In genomic region chr13:27080018-27080948, GRCh38 we compare ENCODE assay signal across 18 cellular contexts.
DNase-seq lines count a peak whose midpoint lies in the region; ATAC-seq, FAIRE-seq and TF ChIP-seq lines count a peak whose summit lies in the region.
"Had no signal": no experiment of that assay in that cellular context is flagged by ENCODE, and none has a peak within 500 bp of the region (broad histone marks: within the 10 kb centered on the region; RNA-seq: fewer than 3 reads in every experiment).

No MANE protein-coding gene starts in this region.

- WGBS in H9 (ENCODE audit: extremely low coverage, insufficient read length, low lambda C conversion rate) = no CpG with 5 or more reads among the region's 6 CpGs
- WGBS in K562 (ENCODE audit: insufficient coverage, low coverage, missing lambda C conversion rate) = 64% methylated on average over 6 of the region's 6 CpGs

- H2AFZ ChIP-seq in H9 (ENCODE audit: low read length) = no peak overlapping the region
- no peak overlapping the region for H2AFZ ChIP-seq in K562 (ENCODE audit: low read depth, low read length)

- in situ Hi-C loops in K562 (cut with MboI) = no loop called here

- H3K27ac ChIP-seq in H9 (ENCODE audit: insufficient read length, low read depth, low read length) (no peak overlapping the region), K562 (ENCODE audit: extremely low read depth, low read depth, low read length) (no peak overlapping the region), dorsolateral prefrontal cortex (no peak overlapping the region)
- H3K27ac ChIP-seq: heart left ventricle, Peyer's patch, suprapubic skin had no signal

- H2BK20ac ChIP-seq in H9 (ENCODE audit: low read depth, low read length, poor library complexity, severe bottlenecking) = no peak overlapping the region

- no peaks in the 10 kb centered on the region; a peak in 2 of 5 replicates for H3K9me3 Mint-ChIP-seq in H9
- H3K9me3 Mint-ChIP-seq in natural killer cell = no peaks in the 10 kb centered on the region
- H3K9me3 Mint-ChIP-seq: immature natural killer cell had no signal

- no peaks in the 10 kb centered on the region for H4K20me1 ChIP-seq in H9 (ENCODE audit: control insufficient read depth, insufficient read depth, insufficient read length)
- no peaks in the 10 kb centered on the region for H4K20me1 ChIP-seq in K562 (replicated peaks; ENCODE audit: control insufficient read depth, insufficient read depth, low read length)

- no peaks in the 10 kb centered on the region for H3K79me1 ChIP-seq in H9 (ENCODE audit: insufficient read depth, low read depth, low read length, poor library complexity, severe bottlenecking)

- H3K14ac ChIP-seq in H9 (ENCODE audit: insufficient read depth, low read length) = no peak overlapping the region

- POLR2A ChIA-PET in K562 (lab: Yijun Ruan, JAX) = interaction anchor here (0.7 kb wide), 2 partner anchors 13 to 63 kb away, joined by 3 read pairs; no protein-coding TSS in a partner anchor

- H3K36me3 Mint-ChIP-seq in H9 (ENCODE audit: insufficient read depth in 1 of 3, low read depth in 3 of 3) (peaks cover 3 to 21% (median 19%) of the 10 kb centered on the region in 3 experiments; a peak in 6 of 7 replicates), natural killer cell (no peaks in the 10 kb centered on the region)

- H3K4me3 ChIP-seq in AG10803 (ENCODE audit: low read length) (no peak overlapping the region), K562 (no peak overlapping the region), dorsolateral prefrontal cortex (no peak overlapping the region)
- H3K4me3 ChIP-seq: heart left ventricle, Peyer's patch, suprapubic skin had no signal

- no peak overlapping the region for H2BK5ac ChIP-seq in H9 (ENCODE audit: insufficient read length, low read length)

- intact Hi-C loops in K562 (cut with micrococcal nuclease) (no loop called here), natural killer cell (cut with micrococcal nuclease) (no loop called here), dorsolateral prefrontal cortex (cut with DNase I) (no loop called here)

- H3K4me2 ChIP-seq in H9 (ENCODE audit: insufficient read depth, insufficient read length, low read length) (no peak overlapping the region), K562 (ENCODE audit: insufficient read depth, low read length) (no peak overlapping the region)

- H2BK12ac ChIP-seq in H9 (ENCODE audit: insufficient read length, low read depth, low read length) = no peak overlapping the region

- no peak overlapping the region for H2BK120ac ChIP-seq in H9 (ENCODE audit: low read depth, low read length, poor library complexity, severe bottlenecking)

- no peaks in the 10 kb centered on the region; the same call in 1 of the 3 replicates for H3K36me3 ChIP-seq in K562 (ENCODE audit: control insufficient read depth, insufficient read depth, low read length)

- ATAC-seq in K562 (peak; percentile 47; the same call in 2 of the 3 replicates), natural killer cell (peak in 1 of 3 donors; percentile 29), GM18873 (IDR thresholded peaks at IDR 0.05; ENCODE audit: low FRiP score, unreplicated experiment) (no peak)
- ATAC-seq: heart left ventricle had no signal

- no peak overlapping the region for H3K4ac ChIP-seq in H9 (ENCODE audit: low read depth, low read length)

- no peak for TF ChIP-seq RAD21 in K562 (CRISPR knock-in tag; conservative IDR thresholded peaks at IDR 0.05 in 1 of 2, IDR thresholded peaks at IDR 0.05 in 1 of 2)

- H3K27ac Mint-ChIP-seq in H9 (peak overlapping the region in 2 of 3 experiments; percentile 11 to 69; a peak in 1 of 7 replicates), natural killer cell (peak overlapping the region; percentile 37 to 44)

- H3K79me2 ChIP-seq in H9 (ENCODE audit: insufficient read depth, low read length) (no peaks in the 10 kb centered on the region), K562 (ENCODE audit: control insufficient read depth, insufficient read depth, low read length) (no peaks in the 10 kb centered on the region)

- no peaks in the 10 kb centered on the region for H3K27me3 ChIP-seq in H9 (ENCODE audit: insufficient read depth, low read length)
- no peaks in the 10 kb centered on the region for H3K27me3 ChIP-seq in K562 (ENCODE audit: control insufficient read depth in 2 of 2, insufficient read depth in 2 of 2, low read length in 2 of 2)
- H3K27me3 ChIP-seq in dorsolateral prefrontal cortex = no peaks in the 10 kb centered on the region
- H3K27me3 ChIP-seq: heart left ventricle, Peyer's patch, suprapubic skin had no signal

- no peak overlapping the region for H4K5ac ChIP-seq in H9 (ENCODE audit: insufficient read length, low read depth, low read length)

- no peak overlapping the region for H3T11ph ChIP-seq in H9 (ENCODE audit: low read length)

- H2BK15ac ChIP-seq in H9 (ENCODE audit: low read depth, low read length) = no peak overlapping the region

- CTCF ChIA-PET in K562 (lab: Yijun Ruan, JAX; ENCODE audit: low intra/inter-chr PET ratio) = no interaction called here

- peak overlapping the region; percentile 37 for H3K18ac ChIP-seq in H9 (ENCODE audit: insufficient read length, low read depth, low read length)

- H3K4me1 Mint-ChIP-seq in H9 (peaks cover 0 to 7% of the 10 kb centered on the region in 2 experiments; a peak in 2 of 4 replicates), natural killer cell (peaks cover 20 to 27% of the 10 kb centered on the region in 2 donors)

- H3K27me3 Mint-ChIP-seq in H9 (ENCODE audit: low read depth) = no peaks in the 10 kb centered on the region
- no peaks in the 10 kb centered on the region for H3K27me3 Mint-ChIP-seq in natural killer cell (ENCODE audit: low read depth in 2 of 2)

- DNase-seq in AG10803 (ENCODE audit: low read depth) (peak; percentile 7), H9 (no peak), K562 (ENCODE audit: extremely low read depth in 1 of 4, low spot score in 3 of 4) (no peak), natural killer cell (no peak), dorsolateral prefrontal cortex (no peak), NCI-H1436 treated with DMSO at 0.1 percent for 48 hours (lab: John Stamatoyannopoulos, UW) (no peak), cortex of kidney (lab: John Stamatoyannopoulos, UW) (no peak)
- DNase-seq: effector CD8-positive, alpha-beta T cell; heart left ventricle; immature natural killer cell; NCI-H1105 treated with DMSO at 0.1 percent for 48 hours; NCI-H82; Peyer's patch; stimulated activated CD4-positive, alpha-beta T cell treated with anti-CD3 and anti-CD28 coated beads, Interleukin-4, amount 100 ng/mL, for 24 hours had no signal

- no peak overlapping the region for H2AK5ac ChIP-seq in H9 (ENCODE audit: insufficient read length, low read length)

- no peak overlapping the region for H3K4me3 Mint-ChIP-seq in H9
- no peak overlapping the region for H3K4me3 Mint-ChIP-seq in natural killer cell
- H3K4me3 Mint-ChIP-seq: immature natural killer cell had no signal

- TF ChIP-seq POLR2A in K562 (conservative IDR thresholded peaks at IDR 0.05) = no peak

- H3K9ac ChIP-seq in H9 (ENCODE audit: extremely low read depth, insufficient read length, low read length) = no peak overlapping the region
- no peak overlapping the region for H3K9ac ChIP-seq in K562 (ENCODE audit: insufficient read depth in 1 of 2, low read depth in 2 of 2, low read length in 2 of 2)

- H4K8ac ChIP-seq in H9 (replicated peaks; ENCODE audit: insufficient read length, low read depth, low read length) = no peak overlapping the region

- H3K23ac ChIP-seq in H9 (ENCODE audit: insufficient read length, low read depth, low read length) = no peak overlapping the region

- no peaks in the 10 kb centered on the region for H3K23me2 ChIP-seq in H9 (ENCODE audit: insufficient read length, low read depth, low read length, poor library complexity, severe bottlenecking)

- no peak overlapping the region for H4K91ac ChIP-seq in H9 (ENCODE audit: insufficient read length, low read depth, low read length)

- peaks cover 3% of the 10 kb centered on the region for H3K9me1 ChIP-seq in K562 (ENCODE audit: control insufficient read depth, insufficient read depth, low read length)

- BruUV-seq in K562 (replicated peaks; lab: Mats Ljungman, UMichigan) = no TSS peak

- FAIRE-seq in K562 (lab: Jason Lieb, UNC) = no peak
- FAIRE-seq: G401.6, TTC549 had no signal

- no peak for TF ChIP-seq CTCF in AG10803 (conservative IDR thresholded peaks at IDR 0.05; ENCODE audit: low read length)
- TF ChIP-seq CTCF in H9 (conservative IDR thresholded peaks at IDR 0.05) = no peak
- no peak for TF ChIP-seq CTCF in K562 (IDR thresholded peaks at IDR 0.05 in 2 of 3, conservative IDR thresholded peaks at IDR 0.05 in 1 of 3; ENCODE audit: insufficient read depth in 2 of 3, low read depth in 1 of 3, low read length in 3 of 3)
- TF ChIP-seq CTCF in natural killer cell (IDR thresholded peaks at IDR 0.05) = no peak
- no peak for TF ChIP-seq CTCF in dorsolateral prefrontal cortex (IDR thresholded peaks at IDR 0.05 in 54 of 56, conservative IDR thresholded peaks at IDR 0.05 in 2 of 56; ENCODE audit: low read depth in 1 of 56, partially characterized antibody in 56 of 56)

- H3K9me3 ChIP-seq in H9 (ENCODE audit: control insufficient read depth, low read depth, low read length) (no peaks in the 10 kb centered on the region), K562 (replicated peaks; ENCODE audit: control insufficient read depth, insufficient read depth, low read depth, low read length) (no peaks in the 10 kb centered on the region)
- H3K9me3 ChIP-seq: heart left ventricle, Peyer's patch, suprapubic skin had no signal

- no peak overlapping the region for H3K56ac ChIP-seq in H9 (ENCODE audit: insufficient read length, low read depth, low read length)

- no peaks in the 10 kb centered on the region for H3K4me1 ChIP-seq in H9 (ENCODE audit: insufficient read depth, low read length)
- H3K4me1 ChIP-seq in K562 (replicated peaks in 1 of 2; ENCODE audit: control insufficient read depth in 2 of 2, insufficient read depth in 2 of 2, low read length in 2 of 2) = no peaks in the 10 kb centered on the region; a peak in 3 of 5 replicates
- H3K4me1 ChIP-seq: Peyer's patch, suprapubic skin had no signal

- TF ChIP-seq EP300 in K562 (IDR thresholded peaks at IDR 0.05; ENCODE audit: low read length) = no peak

TF ChIP-seq in K562, 482 proteins besides CTCF, POLR2A, EP300 and RAD21 (continues in another document):
- peak in 1 of 2 experiments; percentile 66; a peak in 1 of 4 replicates for TF ChIP-seq ARNT (IDR thresholded peaks at IDR 0.05)
- TF ChIP-seq TEAD2 (tag; IDR thresholded peaks at IDR 0.05) = no peak
- TF ChIP-seq ARID1B (IDR thresholded peaks at IDR 0.05) = no peak
- no peak for TF ChIP-seq RBM34 (IDR thresholded peaks at IDR 0.05; ENCODE audit: borderline replicate concordance, insufficient read depth, low read length)
- no peak for TF ChIP-seq SMARCA5 (IDR thresholded peaks at IDR 0.05)
- TF ChIP-seq RFX1 (IDR thresholded peaks at IDR 0.05) = no peak
- no peak for TF ChIP-seq U2AF1 (optimal IDR thresholded peaks at IDR 0.05; ENCODE audit: low read depth, low read length)
- no peak for TF ChIP-seq ZNF165 (CRISPR knock-in tag; IDR thresholded peaks at IDR 0.05; ENCODE audit: borderline replicate concordance)
- TF ChIP-seq ZNF408 (CRISPR knock-in tag; IDR thresholded peaks at IDR 0.05; ENCODE audit: low read depth) = no peak
- TF ChIP-seq TCF3 (CRISPR knock-in tag; IDR thresholded peaks at IDR 0.05) = peak; percentile 22; the same call in 1 of the 2 replicates
- TF ChIP-seq RBM25 (IDR thresholded peaks at IDR 0.05; ENCODE audit: low read depth, low read length, severe bottlenecking) = no peak
- no peak for TF ChIP-seq ZNF217 (CRISPR knock-in tag; IDR thresholded peaks at IDR 0.05)
